In genomic region chr4:30616943-30617646, GRCh38 we compare ENCODE assay signal across 32 cellular contexts.
DNase-seq lines count a peak whose midpoint lies in the region; ATAC-seq, FAIRE-seq and TF ChIP-seq lines count a peak whose summit lies in the region.
"Had no signal": no experiment of that assay in that cellular context is flagged by ENCODE, and none has a peak within 500 bp of the region (broad histone marks: within the 10 kb centered on the region; RNA-seq: fewer than 3 reads in every experiment).

No MANE protein-coding gene starts in this region.

- H3K27me3 ChIP-seq in astrocyte (ENCODE audit: insufficient read depth, low read length) (no peaks in the 10 kb centered on the region), fibroblast of lung (ENCODE audit: control insufficient read depth, insufficient read depth, low read length) (no peaks in the 10 kb centered on the region), body of pancreas (no peaks in the 10 kb centered on the region)
- H3K27me3 ChIP-seq: BE2C, brain microvascular endothelial cell, transverse colon had no signal

- peak; percentile 1 for DNase-seq in M059J (ENCODE audit: low read depth)
- DNase-seq in astrocyte (ENCODE audit: low read depth) = peak; percentile 22
- peak; percentile 21 to 41 for DNase-seq in fibroblast of lung (ENCODE audit: low read depth in 2 of 2)
- DNase-seq in mucosa of descending colon = peak in 1 of 3 donors; percentile 4
- no peak for DNase-seq in effector memory CD8-positive, alpha-beta T cell
- DNase-seq in NCI-H510A treated with DMSO at 0.1 percent for 48 hours (lab: John Stamatoyannopoulos, UW) = no peak
- no peak for DNase-seq in body of pancreas
- DNase-seq: activated CD4-positive, CD25-positive, alpha-beta regulatory T cell; activated CD8-positive, alpha-beta memory T cell treated with anti-CD3 and anti-CD28 coated beads, Interleukin-2, amount 10 ng/mL, durations not matched to agents 7 days and 5 days; activated naive CD4-positive, alpha-beta T cell; activated T-cell treated with anti-CD3 and anti-CD28 coated beads, Interleukin-2, amount 50 U/mL, for 48 hours; BE2C; brain microvascular endothelial cell; CD8-positive, alpha-beta T cell; foreskin melanocyte; Karpas-422; kidney glomerular epithelial cell; lower lobe of right lung; MV-4-11; NCI-H1436 treated with DMSO at 0.1 percent for 48 hours; NCI-H345; NCI-H774; T-helper 9 cell; transverse colon had no signal

- no peaks in the 10 kb centered on the region for H3K36me3 ChIP-seq in astrocyte (ENCODE audit: insufficient read depth, low read length)
- no peaks in the 10 kb centered on the region for H3K36me3 ChIP-seq in fibroblast of lung (ENCODE audit: control insufficient read depth, insufficient read depth, low read length)
- H3K36me3 ChIP-seq in mucosa of descending colon (ENCODE audit: low read depth) = no peaks in the 10 kb centered on the region
- H3K36me3 ChIP-seq in body of pancreas (replicated peaks in 1 of 2; ENCODE audit: insufficient read depth in 1 of 2, low read depth in 2 of 2) = no peaks in the 10 kb centered on the region
- H3K36me3 ChIP-seq: BE2C, brain microvascular endothelial cell, lower lobe of right lung, transverse colon had no signal

- no peaks in the 10 kb centered on the region for H3K79me2 ChIP-seq in astrocyte (ENCODE audit: insufficient read depth, low read length)
- no peaks in the 10 kb centered on the region for H3K79me2 ChIP-seq in fibroblast of lung (ENCODE audit: control insufficient read depth, insufficient read depth, low read length)

- H3K4me2 ChIP-seq in astrocyte (ENCODE audit: low read length) (no peak overlapping the region), fibroblast of lung (ENCODE audit: extremely low read depth, insufficient read depth, low read length) (no peak overlapping the region)

- H2AFZ ChIP-seq in astrocyte (ENCODE audit: low read depth, low read length) = no peak overlapping the region
- H2AFZ ChIP-seq in fibroblast of lung (ENCODE audit: low read length) = no peak overlapping the region

- TF ChIP-seq POLR2A in body of pancreas (IDR thresholded peaks at IDR 0.05) = no peak

- WGBS in body of pancreas, 2 donors = 71 to 73% methylated on average over 2 of the region's 2 CpGs

- H3K9ac ChIP-seq in astrocyte (ENCODE audit: low read length) (no peak overlapping the region), fibroblast of lung (ENCODE audit: insufficient read depth, low read length) (no peak overlapping the region)

- no peak overlapping the region for H3K27ac Mint-ChIP-seq in astrocyte (ENCODE audit: unreplicated experiment)
- no peak overlapping the region for H3K27ac Mint-ChIP-seq in effector memory CD8-positive, alpha-beta T cell
- H3K27ac Mint-ChIP-seq: activated CD8-positive, alpha-beta memory T cell treated with anti-CD3 and anti-CD28 coated beads, Interleukin-2, amount 10 ng/mL, durations not matched to agents 7 days and 5 days; CD8-positive, alpha-beta T cell; nephron; stimulated activated memory B cell treated with anti-CD40 and anti-IgM and Interleukin-4, amounts not matched to agents 10 μg/mL and 1 μg/mL and 100 μg/mL, for 72 hours had no signal

- no peak overlapping the region for H3K4me3 Mint-ChIP-seq in astrocyte (ENCODE audit: unreplicated experiment)
- no peak overlapping the region for H3K4me3 Mint-ChIP-seq in effector memory CD8-positive, alpha-beta T cell
- H3K4me3 Mint-ChIP-seq: activated CD8-positive, alpha-beta memory T cell treated with anti-CD3 and anti-CD28 coated beads, Interleukin-2, amount 10 ng/mL, durations not matched to agents 7 days and 5 days; CD8-positive, alpha-beta T cell; nephron; stimulated activated memory B cell treated with anti-CD40 and anti-IgM and Interleukin-4, amounts not matched to agents 10 μg/mL and 1 μg/mL and 100 μg/mL, for 72 hours had no signal

- TF ChIP-seq CTCF in astrocyte (IDR thresholded peaks at IDR 0.05; ENCODE audit: insufficient read depth, low read depth, low read length) (no peak), fibroblast of lung (conservative IDR thresholded peaks at IDR 0.05 in 1 of 2, IDR thresholded peaks at IDR 0.05 in 1 of 2; ENCODE audit: low read depth in 1 of 2, low read length in 2 of 2) (no peak), mucosa of descending colon (IDR thresholded peaks at IDR 0.05) (no peak), body of pancreas (IDR thresholded peaks at IDR 0.05) (no peak)

- peak; percentile 56 for ATAC-seq in mucosa of descending colon
- ATAC-seq in effector memory CD8-positive, alpha-beta T cell (replicated peaks) = no peak
- no peak for ATAC-seq in body of pancreas
- no peak for ATAC-seq in GM21381 (IDR thresholded peaks at IDR 0.05; ENCODE audit: unreplicated experiment)
- ATAC-seq: activated CD8-positive, alpha-beta memory T cell treated with anti-CD3 and anti-CD28 coated beads, Interleukin-2, amount 10 ng/mL, durations not matched to agents 7 days and 5 days; CD8-positive, alpha-beta T cell; lower lobe of right lung; stimulated activated memory B cell treated with anti-CD40 and anti-IgM and Interleukin-4, amounts not matched to agents 10 μg/mL and 1 μg/mL and 100 μg/mL, for 72 hours had no signal

- H3K9me3 ChIP-seq in astrocyte (ENCODE audit: insufficient read depth, low read depth, low read length) = no peaks in the 10 kb centered on the region
- H3K9me3 ChIP-seq in fibroblast of lung (ENCODE audit: control insufficient read depth, insufficient read depth, low read depth, low read length) = no peaks in the 10 kb centered on the region
- H3K9me3 ChIP-seq in mucosa of descending colon = no peaks in the 10 kb centered on the region
- H3K9me3 ChIP-seq in body of pancreas = no peaks in the 10 kb centered on the region
- H3K9me3 ChIP-seq: BE2C, lower lobe of right lung, transverse colon had no signal

- no peaks in the 10 kb centered on the region for H4K20me1 ChIP-seq in astrocyte (ENCODE audit: insufficient read depth, low read length)
- no peaks in the 10 kb centered on the region for H4K20me1 ChIP-seq in fibroblast of lung (ENCODE audit: control insufficient read depth, extremely low read depth, insufficient read depth, low read length)

- no peaks in the 10 kb centered on the region for H3K9me3 Mint-ChIP-seq in astrocyte (ENCODE audit: unreplicated experiment)
- H3K9me3 Mint-ChIP-seq in effector memory CD8-positive, alpha-beta T cell = peaks cover 0 to 6% of the 10 kb centered on the region in 2 donors
- H3K9me3 Mint-ChIP-seq: nephron; stimulated activated memory B cell treated with anti-CD40 and anti-IgM and Interleukin-4, amounts not matched to agents 10 μg/mL and 1 μg/mL and 100 μg/mL, for 72 hours had no signal

- no peaks in the 10 kb centered on the region for H3K27me3 Mint-ChIP-seq in astrocyte (ENCODE audit: low read depth, unreplicated experiment)
- H3K27me3 Mint-ChIP-seq in effector memory CD8-positive, alpha-beta T cell = no peaks in the 10 kb centered on the region
- H3K27me3 Mint-ChIP-seq: activated CD8-positive, alpha-beta memory T cell treated with anti-CD3 and anti-CD28 coated beads, Interleukin-2, amount 10 ng/mL, durations not matched to agents 7 days and 5 days; stimulated activated memory B cell treated with anti-CD40 and anti-IgM and Interleukin-4, amounts not matched to agents 10 μg/mL and 1 μg/mL and 100 μg/mL, for 72 hours had no signal

- FAIRE-seq in astrocyte (lab: Jason Lieb, UNC) = no peak
- FAIRE-seq: GM18507, GM19239, H54, RCC 7860 had no signal

- no peaks in the 10 kb centered on the region for H3K4me1 ChIP-seq in astrocyte (ENCODE audit: insufficient read depth, low read length)
- H3K4me1 ChIP-seq in fibroblast of lung (ENCODE audit: control insufficient read depth, extremely low read depth, insufficient read depth, low read length) = no peaks in the 10 kb centered on the region
- H3K4me1 ChIP-seq in mucosa of descending colon (ENCODE audit: low read depth) = peaks cover 6% of the 10 kb centered on the region
- H3K4me1 ChIP-seq in body of pancreas = no peaks in the 10 kb centered on the region
- H3K4me1 ChIP-seq: BE2C, lower lobe of right lung had no signal

- peaks cover 5% of the 10 kb centered on the region for H3K4me1 Mint-ChIP-seq in astrocyte (ENCODE audit: low read depth, unreplicated experiment)
- H3K4me1 Mint-ChIP-seq in effector memory CD8-positive, alpha-beta T cell (ENCODE audit: low read depth in 2 of 2) = no peaks in the 10 kb centered on the region
- H3K4me1 Mint-ChIP-seq: activated CD8-positive, alpha-beta memory T cell treated with anti-CD3 and anti-CD28 coated beads, Interleukin-2, amount 10 ng/mL, durations not matched to agents 7 days and 5 days; stimulated activated memory B cell treated with anti-CD40 and anti-IgM and Interleukin-4, amounts not matched to agents 10 μg/mL and 1 μg/mL and 100 μg/mL, for 72 hours had no signal

- no peaks in the 10 kb centered on the region for H3K36me3 Mint-ChIP-seq in astrocyte (ENCODE audit: low read depth, unreplicated experiment)
- H3K36me3 Mint-ChIP-seq in effector memory CD8-positive, alpha-beta T cell (ENCODE audit: insufficient read depth) = no peaks in the 10 kb centered on the region
- H3K36me3 Mint-ChIP-seq: activated CD8-positive, alpha-beta memory T cell treated with anti-CD3 and anti-CD28 coated beads, Interleukin-2, amount 10 ng/mL, durations not matched to agents 7 days and 5 days; CD8-positive, alpha-beta T cell; stimulated activated memory B cell treated with anti-CD40 and anti-IgM and Interleukin-4, amounts not matched to agents 10 μg/mL and 1 μg/mL and 100 μg/mL, for 72 hours had no signal

- H3K27ac ChIP-seq in astrocyte (ENCODE audit: low read depth, low read length) = no peak overlapping the region
- no peak overlapping the region for H3K27ac ChIP-seq in fibroblast of lung (ENCODE audit: insufficient read depth, low read length)
- H3K27ac ChIP-seq in body of pancreas = no peak overlapping the region
- H3K27ac ChIP-seq: brain microvascular endothelial cell, HL-60, lower lobe of right lung, transverse colon had no signal

- intact Hi-C loops in mucosa of descending colon (cut with DNase I, micrococcal nuclease) (no loop called here), body of pancreas (cut with DNase I) (no loop called here)

- H3K4me3 ChIP-seq in astrocyte (ENCODE audit: insufficient read depth, low read depth, low read length) (no peak overlapping the region), fibroblast of lung (replicated peaks in 1 of 4; ENCODE audit: control extremely low read depth in 1 of 4, insufficient read depth in 1 of 4, low read depth in 3 of 4, low read length in 4 of 4) (no peak overlapping the region), mucosa of descending colon (no peak overlapping the region), body of pancreas (no peak overlapping the region)
- H3K4me3 ChIP-seq: lower lobe of right lung, transverse colon had no signal

Comparison
In these comparisons a context has a peak if more than half of its experiments do, and no peak if none do; other contexts are left out.
1. DNase-seq: peak in M059J (single experiment), astrocyte (single experiment) and fibroblast of lung (2 of 2); none in effector memory CD8-positive, alpha-beta T cell (0 of 3), NCI-H510A treated with DMSO at 0.1 percent for 48 hours (single experiment) and body of pancreas (0 of 4).